ENCODE assay signal across 13 cellular contexts in genomic region chr3:98705212-98705611, GRCh38.
"Had no signal": no experiment of that assay in that cellular context is flagged by ENCODE, and none has a peak within 500 bp of the region (broad histone marks: within the 10 kb centered on the region; RNA-seq: fewer than 3 reads in every experiment).

No MANE protein-coding gene starts in this region.

- H3K4me1 ChIP-seq: colonic mucosa, esophagus squamous epithelium had no signal

- H3K36me3 Mint-ChIP-seq: naive thymus-derived CD4-positive, alpha-beta T cell had no signal

- H3K9me3 ChIP-seq: colonic mucosa, esophagus squamous epithelium, right atrium auricular region had no signal

- H3K27ac ChIP-seq: colonic mucosa, esophagus squamous epithelium, hepatocyte, right atrium auricular region had no signal

- H3K4me2 ChIP-seq: hepatocyte had no signal

- H3K4me3 Mint-ChIP-seq: naive thymus-derived CD4-positive, alpha-beta T cell; nephron progenitor cell had no signal

- H2AFZ ChIP-seq: hepatocyte had no signal

- ATAC-seq: left colon; left ventricle myocardium superior; naive thymus-derived CD4-positive, alpha-beta T cell had no signal

- DNase-seq: colonic mucosa; dermis blood vessel endothelial cell; esophagus squamous epithelium; head of caudate nucleus; left colon; left ventricle myocardium superior; naive thymus-derived CD4-positive, alpha-beta T cell; nephron progenitor cell; small intestine; stimulated activated CD4-positive, alpha-beta T cell treated with anti-CD3 and anti-CD28 coated beads, Interleukin-2, amount 100 ng/mL, for 48 hours; stimulated activated naive CD4-positive, alpha-beta T cell treated with Interleukin-2 at 50 U/mL for 16 hours had no signal

- H3K79me2 ChIP-seq: hepatocyte had no signal

- H3K4me3 ChIP-seq: colonic mucosa, esophagus squamous epithelium, hepatocyte, right atrium auricular region had no signal

- H3K9me3 Mint-ChIP-seq: nephron progenitor cell had no signal

- H3K4me1 Mint-ChIP-seq: naive thymus-derived CD4-positive, alpha-beta T cell had no signal

- H3K27me3 ChIP-seq: colonic mucosa, esophagus squamous epithelium, hepatocyte, right atrium auricular region had no signal

- H3K36me3 ChIP-seq: colonic mucosa, esophagus squamous epithelium, right atrium auricular region had no signal

- H3K27ac Mint-ChIP-seq: naive thymus-derived CD4-positive, alpha-beta T cell; nephron progenitor cell had no signal
